Comparison of ENCODE assay signal across 8 cellular contexts in genomic region chr15:49421991-49422390, GRCh38. TPM values are rescaled to one million over a fixed set of nuclear protein-coding genes. Genes with fewer than 3 reads are reported as not detected.
DNase-seq lines count a peak whose midpoint lies in the region; ATAC-seq and TF ChIP-seq lines count a peak whose summit lies in the region.

No MANE protein-coding gene starts in this region.

- no peaks in the 10 kb centered on the region for H3K36me3 ChIP-seq in BJ (ENCODE audit: control insufficient read depth, insufficient read depth, low read length)

- H3K27me3 ChIP-seq in BJ (ENCODE audit: control insufficient read depth, insufficient read depth, low read length): no peaks in the 10 kb centered on the region

- no peak for DNase-seq in BJ (ENCODE audit: low read depth)
- peak; percentile 36 for DNase-seq in NCI-H2171 (lab: John Stamatoyannopoulos, UW)
- DNase-seq in activated CD4-positive, alpha-beta memory T cell treated with anti-CD3 and anti-CD28 coated beads for 36 hours: peak; percentile 27
- peak; percentile 66 for DNase-seq in fibroblast of pulmonary artery (ENCODE audit: low read depth)
- DNase-seq in neural crest cell (ENCODE audit: low read depth, low spot score): peak; percentile 35

- POLR2A ChIA-PET in BJ (lab: Charles Lee): no interaction called here
- POLR2A ChIA-PET in activated CD4-positive, alpha-beta memory T cell treated with anti-CD3 and anti-CD28 coated beads for 36 hours (lab: Charles Lee): no interaction called here

- peak overlapping the region; percentile 48 for H3K27ac Mint-ChIP-seq in activated CD4-positive, alpha-beta memory T cell treated with anti-CD3 and anti-CD28 coated beads for 36 hours
- H3K27ac Mint-ChIP-seq in neural crest cell (ENCODE audit: unreplicated experiment): no peak overlapping the region

- TF ChIP-seq CTCF in BJ (IDR thresholded peaks at IDR 0.05; ENCODE audit: insufficient read depth, low read depth, low read length): peak; percentile 59
- TF ChIP-seq CTCF in fibroblast of pulmonary artery (IDR thresholded peaks at IDR 0.05; ENCODE audit: low read length, missing control alignments): peak; percentile 64
- peak; percentile 84 for TF ChIP-seq CTCF in neural crest cell (conservative IDR thresholded peaks at IDR 0.05)

- H3K4me1 Mint-ChIP-seq in activated CD4-positive, alpha-beta memory T cell treated with anti-CD3 and anti-CD28 coated beads for 36 hours (ENCODE audit: low read depth): peaks cover 3% of the 10 kb centered on the region
- H3K4me1 Mint-ChIP-seq in neural crest cell: no peaks in the 10 kb centered on the region

- no peak overlapping the region for H3K4me3 Mint-ChIP-seq in activated CD4-positive, alpha-beta memory T cell treated with anti-CD3 and anti-CD28 coated beads for 36 hours
- no peak overlapping the region for H3K4me3 Mint-ChIP-seq in neural crest cell

- CTCF ChIA-PET in BJ (lab: Yijun Ruan, JAX): interaction anchor here (0.6 to 7.7 kb wide), 30 partner anchors 8 to 899 kb away, joined by 3 to 113 read pairs (median 3); no protein-coding TSS in a partner anchor
- CTCF ChIA-PET in activated CD4-positive, alpha-beta memory T cell treated with anti-CD3 and anti-CD28 coated beads for 36 hours (lab: Charles Lee): interaction anchor here (0.7 to 4.9 kb wide), 20 partner anchors 8 to 723 kb away, joined by 3 to 69 read pairs (median 4); partner anchors contain the start of gene GALK2

- intact Hi-C loops in activated CD4-positive, alpha-beta memory T cell treated with anti-CD3 and anti-CD28 coated beads for 36 hours (cut with micrococcal nuclease): loop anchor here (1.0 to 5.0 kb wide), 4 partner anchors 187 to 720 kb away; partner anchors contain the start of gene SECISBP2L

- H3K27me3 Mint-ChIP-seq in activated CD4-positive, alpha-beta memory T cell treated with anti-CD3 and anti-CD28 coated beads for 36 hours: no peaks in the 10 kb centered on the region
- H3K27me3 Mint-ChIP-seq in neural crest cell (ENCODE audit: low read depth): no peaks in the 10 kb centered on the region

- no peaks in the 10 kb centered on the region for H3K9me3 Mint-ChIP-seq in activated CD4-positive, alpha-beta memory T cell treated with anti-CD3 and anti-CD28 coated beads for 36 hours
- H3K9me3 Mint-ChIP-seq in neural crest cell: no peaks in the 10 kb centered on the region

- ATAC-seq in GM18870 (IDR thresholded peaks at IDR 0.05; ENCODE audit: unreplicated experiment) (peak; percentile 58), HG03457 (IDR thresholded peaks at IDR 0.05; ENCODE audit: unreplicated experiment) (no peak), GM21737 (IDR thresholded peaks at IDR 0.05; ENCODE audit: unreplicated experiment) (no peak)

- H3K4me3 ChIP-seq in BJ (ENCODE audit: low read depth, low read length) (no peak overlapping the region), fibroblast of pulmonary artery (replicated peaks; ENCODE audit: low read depth, low read length) (no peak overlapping the region)

- H3K36me3 Mint-ChIP-seq in activated CD4-positive, alpha-beta memory T cell treated with anti-CD3 and anti-CD28 coated beads for 36 hours: no peaks in the 10 kb centered on the region
- no peaks in the 10 kb centered on the region for H3K36me3 Mint-ChIP-seq in neural crest cell (ENCODE audit: low read depth)

RNA-seq across cellular contexts. Expression of gene FGF7, which starts 1.1 kb away (rescaled TPM):
- polyA plus RNA-seq in BJ (2011; rRNA removed): 12.7 and 30.4 TPM in 2 replicates
- 16.1 and 17.9 TPM in 2 replicates for polyA minus RNA-seq in BJ (2011; rRNA and poly(A)+ RNA removed)
- total RNA-seq in activated CD4-positive, alpha-beta memory T cell treated with anti-CD3 and anti-CD28 coated beads for 36 hours: not detected
- 0.19 TPM in 1 of 2 replicates, not detected in the other for total RNA-seq in neural crest cell
